5 cellular contexts compared by ENCODE assay signal in the genomic region with DNA sequence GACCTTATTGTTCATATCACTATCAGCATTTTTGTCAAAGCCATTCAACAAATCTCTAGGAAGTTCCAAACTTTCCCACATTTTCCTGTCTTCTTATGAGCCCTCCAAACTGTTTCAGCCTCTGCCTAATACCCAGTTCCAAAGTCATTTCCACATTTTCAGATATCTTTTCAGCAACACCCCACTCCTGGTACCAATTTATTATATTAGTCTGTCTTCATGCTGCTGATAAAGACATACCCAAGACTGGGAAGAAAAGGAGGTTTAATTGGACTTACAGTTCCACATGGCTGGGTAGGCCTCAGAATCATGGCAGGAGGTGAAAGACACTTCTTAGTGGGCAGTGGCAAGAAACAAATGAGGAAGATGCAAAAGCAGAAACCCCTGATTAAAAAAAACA. TPM values are rescaled to one million over a fixed set of nuclear protein-coding genes. Genes with fewer than 3 reads are reported as not detected.
A peak's percentile ranks its signal among the peaks of the same experiment; 100 is the strongest.
DNase-seq lines count a peak whose midpoint lies in the region; ATAC-seq, FAIRE-seq and TF ChIP-seq lines count a peak whose summit lies in the region.
"Not testable (repeated sequence)": the region's sequence is repeated elsewhere in the genome, so short reads cannot be mapped to it uniquely, and the experiment has no call there.

No MANE protein-coding gene starts in this region.

- not testable (repeated sequence) for H3K4me1 Mint-ChIP-seq in Caco-2 (ENCODE audit: low read depth, unreplicated experiment); endothelial cell (ENCODE audit: unreplicated experiment); memory B cell

- CTCF ChIA-PET in Caco-2 (lab: Charles Lee) (interaction anchor here (0.6 kb wide), 1 partner anchor 62 kb away, joined by 3 read pairs; no protein-coding TSS in a partner anchor), HEK293 (lab: Yijun Ruan, JAX) (interaction anchor here (0.5 kb wide), 1 partner anchor 748 kb away, joined by 4 read pairs; no protein-coding TSS in a partner anchor)
- CTCF ChIA-PET in K562 (lab: Yijun Ruan, JAX; ENCODE audit: low intra/inter-chr PET ratio) = not testable (repeated sequence)

- H3K9me3 Mint-ChIP-seq in Caco-2 (ENCODE audit: unreplicated experiment); endothelial cell (ENCODE audit: unreplicated experiment); memory B cell: not testable (repeated sequence)

- not testable (repeated sequence) for H3K4me1 ChIP-seq in Caco-2; HEK293 (ENCODE audit: control insufficient read depth, insufficient read depth, low read length); K562 (replicated peaks in 1 of 2; ENCODE audit: control insufficient read depth in 2 of 2, insufficient read depth in 2 of 2, low read length in 2 of 2)

- not testable (repeated sequence) for H3K27me3 ChIP-seq in Caco-2 (replicated peaks; ENCODE audit: control insufficient read depth, insufficient read depth, low read length); K562 (ENCODE audit: control insufficient read depth in 2 of 2, insufficient read depth in 2 of 2, low read length in 2 of 2)

- not testable (repeated sequence) for TF ChIP-seq POLR2A in K562 (conservative IDR thresholded peaks at IDR 0.05)

- not testable (repeated sequence) for H3K4me3 ChIP-seq in Caco-2 (ENCODE audit: low read depth, low read length); HEK293 (ENCODE audit: low read depth, low read length); K562

- H3K36me3 Mint-ChIP-seq in Caco-2 (ENCODE audit: insufficient read depth, unreplicated experiment) = peaks cover 98% of the 10 kb centered on the region
- peaks cover 42% of the 10 kb centered on the region for H3K36me3 Mint-ChIP-seq in endothelial cell (ENCODE audit: low read depth, unreplicated experiment)
- H3K36me3 Mint-ChIP-seq in memory B cell = peaks cover 50% of the 10 kb centered on the region

- not testable (repeated sequence) for DNase-seq in Caco-2; K562 (ENCODE audit: extremely low read depth in 1 of 4, low spot score in 3 of 4); endothelial cell (ENCODE audit: low spot score); memory B cell (ENCODE audit: low spot score in 2 of 2)

- H3K4me2 ChIP-seq in K562 (ENCODE audit: insufficient read depth, low read length) = not testable (repeated sequence)

- not testable (repeated sequence) for FAIRE-seq in K562 (lab: Jason Lieb, UNC)

- H2AFZ ChIP-seq in K562 (ENCODE audit: low read depth, low read length) = not testable (repeated sequence)

- H3K36me3 ChIP-seq in Caco-2 (ENCODE audit: control insufficient read depth, insufficient read depth, low read length) = peaks cover 11% of the 10 kb centered on the region
- H3K36me3 ChIP-seq in HEK293 (ENCODE audit: control insufficient read depth in 2 of 2, insufficient read depth in 1 of 2, low read length in 2 of 2) = peaks cover 9 to 39% of the 10 kb centered on the region in 2 experiments; a peak in 2 of 3 replicates
- not testable (repeated sequence) for H3K36me3 ChIP-seq in K562 (ENCODE audit: control insufficient read depth, insufficient read depth, low read length)

- POLR2A ChIA-PET in Caco-2 (lab: Charles Lee) = interaction anchor here (0.5 kb wide), 1 partner anchor 12 kb away, joined by 6 read pairs; no protein-coding TSS in a partner anchor
- POLR2A ChIA-PET in HEK293 (lab: Yijun Ruan, JAX); K562 (lab: Yijun Ruan, JAX): not testable (repeated sequence)

- BruUV-seq in Caco-2 (replicated peaks; lab: Mats Ljungman, UMichigan); K562 (replicated peaks; lab: Mats Ljungman, UMichigan): not testable (repeated sequence)

- not testable (repeated sequence) for TF ChIP-seq CTCF in Caco-2 (IDR thresholded peaks at IDR 0.05; ENCODE audit: insufficient read depth in 1 of 2, low read depth in 1 of 2, low read length in 1 of 2, severe bottlenecking in 1 of 2, unreplicated experiment in 1 of 2); HEK293 (tag by site-specific recombination; IDR thresholded peaks at IDR 0.05); K562 (IDR thresholded peaks at IDR 0.05 in 2 of 3, conservative IDR thresholded peaks at IDR 0.05 in 1 of 3; ENCODE audit: insufficient read depth in 2 of 3, low read depth in 1 of 3, low read length in 3 of 3); endothelial cell (IDR thresholded peaks at IDR 0.05; ENCODE audit: unreplicated experiment)

- H3K9me3 ChIP-seq in Caco-2 = peaks cover 11% of the 10 kb centered on the region; the same call in 1 of the 2 replicates
- H3K9me3 ChIP-seq in HEK293 (ENCODE audit: control insufficient read depth, insufficient read depth, low read depth, low read length); K562 (replicated peaks; ENCODE audit: control insufficient read depth, insufficient read depth, low read depth, low read length): not testable (repeated sequence)

- H3K27me3 Mint-ChIP-seq in Caco-2 (ENCODE audit: insufficient read depth, unreplicated experiment); endothelial cell (ENCODE audit: unreplicated experiment); memory B cell: not testable (repeated sequence)

- H3K27ac Mint-ChIP-seq in Caco-2 (ENCODE audit: unreplicated experiment) (peak overlapping the region; percentile 43), endothelial cell (ENCODE audit: unreplicated experiment) (peak overlapping the region; percentile 64), memory B cell (peak overlapping the region; percentile 33)

- H4K20me1 ChIP-seq in K562 (replicated peaks; ENCODE audit: control insufficient read depth, insufficient read depth, low read length) = not testable (repeated sequence)

- not testable (repeated sequence) for H3K4me3 Mint-ChIP-seq in Caco-2 (ENCODE audit: unreplicated experiment); memory B cell
- H3K4me3 Mint-ChIP-seq in endothelial cell (ENCODE audit: unreplicated experiment) = peak overlapping the region; percentile 40

- in situ Hi-C loops in K562 (cut with MboI) = not testable (repeated sequence)

- H3K9me1 ChIP-seq in K562 (ENCODE audit: control insufficient read depth, insufficient read depth, low read length) = not testable (repeated sequence)

- H3K9ac ChIP-seq in K562 (ENCODE audit: insufficient read depth in 1 of 2, low read depth in 2 of 2, low read length in 2 of 2) = not testable (repeated sequence)

- ATAC-seq in K562; memory B cell (ENCODE audit: low read depth): not testable (repeated sequence)

- intact Hi-C loops in Caco-2 (cut with micrococcal nuclease; ENCODE audit: unreplicated experiment); K562 (cut with micrococcal nuclease): not testable (repeated sequence)

- H3K27ac ChIP-seq in HEK293 (ENCODE audit: extremely low read depth, low read depth, low read length); K562 (ENCODE audit: extremely low read depth, low read depth, low read length): not testable (repeated sequence)

- not testable (repeated sequence) for TF ChIP-seq RAD21 in K562 (CRISPR knock-in tag; conservative IDR thresholded peaks at IDR 0.05 in 1 of 2, IDR thresholded peaks at IDR 0.05 in 1 of 2)

- not testable (repeated sequence) for TF ChIP-seq EP300 in K562 (IDR thresholded peaks at IDR 0.05; ENCODE audit: low read length)

- H3K79me2 ChIP-seq in K562 (ENCODE audit: control insufficient read depth, insufficient read depth, low read length) = not testable (repeated sequence)

RNA-seq across cellular contexts. Expression of gene KAT14, which starts 42.7 kb away (rescaled TPM):
- total RNA-seq in Caco-2 (2022) = 77.1 and 83.2 TPM in 2 replicates
- 4.5 and 5.4 TPM in 2 replicates for total RNA-seq in K562 (2011; cell fraction: chromatin; rRNA removed; ENCODE audit: low replicate concordance)
- 6.1 and 6.8 TPM in 2 replicates for total RNA-seq in K562 (2011; cell fraction: nucleolus; rRNA removed)
- total RNA-seq in K562 (2011; cell fraction: nucleoplasm; rRNA removed) = 5.3 and 7.0 TPM in 2 replicates
- 4.4 and 5.6 TPM in 2 replicates for total RNA-seq in K562 (2014; rRNA removed)
- 5.6 and 5.9 TPM in 2 replicates for total RNA-seq in K562 (2014; rRNA removed; fragmentation: Illumina TruSeq; extraction: Trizol)
- 6.3 TPM in 2 replicates for total RNA-seq in K562 (2015; rRNA removed; fragmentation: Illumina TruSeq; extraction: Trizol)
- total RNA-seq in K562 (2021) = 6.2 and 7.2 TPM in 2 replicates
- 6.0 and 7.0 TPM in 2 replicates for polyA plus RNA-seq in K562 (2011; rRNA removed)
- polyA plus RNA-seq in K562 (2011; cell fraction: cytosol; rRNA removed) = 2.9 and 6.3 TPM in 2 replicates
- 3.6 and 5.4 TPM in 2 replicates for polyA plus RNA-seq in K562 (2011; cell fraction: nucleus; rRNA removed)
- 3.8 and 4.1 TPM in 2 replicates for polyA plus RNA-seq in K562 (2012)
- 4.7 and 6.2 TPM in 2 replicates for polyA plus RNA-seq in K562 (2014; fragmentation: Illumina TruSeq; extraction: Trizol)
- 1 to 10 TPM; 1.7 to 2.3 TPM for polyA plus RNA-seq in K562 (2014; fragmentation: Nextera tagmentation; extraction: Ambion mirVana)
- 4.4 and 5.9 TPM in 2 replicates for polyA plus RNA-seq in K562 (2014; rRNA removed)
- 13.8 and 15.4 TPM in 2 replicates for polyA minus RNA-seq in K562 (2011; rRNA and poly(A)+ RNA removed)
- 4.5 and 5.6 TPM in 2 replicates for polyA minus RNA-seq in K562 (2011; cell fraction: cytosol; rRNA and poly(A)+ RNA removed)
- polyA minus RNA-seq in K562 (2011; cell fraction: nucleus; rRNA and poly(A)+ RNA removed) = 4.8 and 10.0 TPM in 2 replicates
- total RNA-seq in endothelial cell (ENCODE audit: unreplicated experiment) = 16.9 TPM

RNA-seq across cellular contexts. Expression of gene PET117, which starts 42.7 kb away (rescaled TPM):
- total RNA-seq in Caco-2 (2022) = 30.2 and 30.9 TPM in 2 replicates
- 3.8 and 9.8 TPM in 2 replicates for total RNA-seq in K562 (2011; cell fraction: chromatin; rRNA removed; ENCODE audit: low replicate concordance)
- 0.83 and 2.5 TPM in 2 replicates for total RNA-seq in K562 (2011; cell fraction: nucleolus; rRNA removed)
- 4.0 TPM in 2 replicates for total RNA-seq in K562 (2011; cell fraction: nucleoplasm; rRNA removed)
- 10.4 and 12.4 TPM in 2 replicates for total RNA-seq in K562 (2014; rRNA removed)
- total RNA-seq in K562 (2014; rRNA removed; fragmentation: Illumina TruSeq; extraction: Trizol) = 17.7 and 18.2 TPM in 2 replicates
- 11.7 and 13.3 TPM in 2 replicates for total RNA-seq in K562 (2015; rRNA removed; fragmentation: Illumina TruSeq; extraction: Trizol)
- total RNA-seq in K562 (2021) = 11.4 and 11.9 TPM in 2 replicates
- 8.5 and 14.4 TPM in 2 replicates for polyA plus RNA-seq in K562 (2011; rRNA removed)
- 3.0 and 6.3 TPM in 2 replicates for polyA plus RNA-seq in K562 (2011; cell fraction: cytosol; rRNA removed)
- 2.9 and 4.0 TPM in 2 replicates for polyA plus RNA-seq in K562 (2011; cell fraction: nucleus; rRNA removed)
- polyA plus RNA-seq in K562 (2012) = 8.8 and 11.3 TPM in 2 replicates
- polyA plus RNA-seq in K562 (2014; fragmentation: Illumina TruSeq; extraction: Trizol) = 13.6 and 14.3 TPM in 2 replicates
- 1 to 10 TPM; 7.1 to 7.7 TPM for polyA plus RNA-seq in K562 (2014; fragmentation: Nextera tagmentation; extraction: Ambion mirVana)
- polyA plus RNA-seq in K562 (2014; rRNA removed) = 16.6 and 20.0 TPM in 2 replicates
- polyA minus RNA-seq in K562 (2011; rRNA and poly(A)+ RNA removed) = 18.2 and 19.2 TPM in 2 replicates
- polyA minus RNA-seq in K562 (2011; cell fraction: cytosol; rRNA and poly(A)+ RNA removed) = 1.7 and 3.0 TPM in 2 replicates
- polyA minus RNA-seq in K562 (2011; cell fraction: nucleus; rRNA and poly(A)+ RNA removed) = 1.5 and 4.1 TPM in 2 replicates
- 11.0 TPM for total RNA-seq in endothelial cell (ENCODE audit: unreplicated experiment)
